8 cellular contexts compared by ENCODE assay signal in genomic region chr1:155171836-155172731, GRCh38. TPM values are rescaled to one million over a fixed set of nuclear protein-coding genes. Genes with fewer than 3 reads are reported as not detected.
DNase-seq lines count a peak whose midpoint lies in the region; ATAC-seq and TF ChIP-seq lines count a peak whose summit lies in the region.

No MANE protein-coding gene starts in this region.

- H3K4me3 ChIP-seq in foreskin fibroblast (ENCODE audit: low read depth in 1 of 2, low read length in 2 of 2) (peak overlapping the region; percentile 91 to 99), gastrocnemius medialis (peak overlapping the region; percentile 82 to 99 (median 91))

- peaks cover 15 to 21% (median 18%) of the 10 kb centered on the region in 3 donors for H3K27me3 ChIP-seq in gastrocnemius medialis

- H3K4me1 ChIP-seq in gastrocnemius medialis = peaks cover 22% of the 10 kb centered on the region in 2 donors

- peak overlapping the region; percentile 98 for H3K27ac Mint-ChIP-seq in T-helper 2 cell treated with Interferon-gamma antibody and Interleukin-4, amounts not matched to agents 5 μg/mL and 100 μg/mL, for 36 hours

- H3K9me3 Mint-ChIP-seq in T-helper 2 cell treated with Interferon-gamma antibody and Interleukin-4, amounts not matched to agents 5 μg/mL and 100 μg/mL, for 36 hours = no peaks in the 10 kb centered on the region

- intact Hi-C loops in gastrocnemius medialis (cut with DNase I; ENCODE audit: low total_unique reads) (loop anchor here (2.0 to 5.0 kb wide), 3 partner anchors 21 to 55 kb away; partner anchors contain the start of gene SLC50A1), posterior cingulate gyrus (cut with DNase I) (no loop called here)

- ATAC-seq in gastrocnemius medialis (peak in 1 of 2 donors; percentile 2), HG03521 (IDR thresholded peaks at IDR 0.05; ENCODE audit: unreplicated experiment) (no peak)

- H3K4me3 Mint-ChIP-seq in T-helper 2 cell treated with Interferon-gamma antibody and Interleukin-4, amounts not matched to agents 5 μg/mL and 100 μg/mL, for 36 hours = peak overlapping the region; percentile 95

- H3K27me3 Mint-ChIP-seq in T-helper 2 cell treated with Interferon-gamma antibody and Interleukin-4, amounts not matched to agents 5 μg/mL and 100 μg/mL, for 36 hours (ENCODE audit: low read depth) = no peaks in the 10 kb centered on the region

- peaks cover 44% of the 10 kb centered on the region for H3K36me3 Mint-ChIP-seq in T-helper 2 cell treated with Interferon-gamma antibody and Interleukin-4, amounts not matched to agents 5 μg/mL and 100 μg/mL, for 36 hours (ENCODE audit: low read depth)

- in situ Hi-C loops in gastrocnemius medialis (cut with MboI; ENCODE audit: low sequenced_read_pairs in 4 of 4) = no loop called here

- no peaks in the 10 kb centered on the region for H3K9me3 ChIP-seq in gastrocnemius medialis

- no peak for TF ChIP-seq POLR2A in gastrocnemius medialis (IDR thresholded peaks at IDR 0.05)

- TF ChIP-seq CTCF in foreskin fibroblast (IDR thresholded peaks at IDR 0.05; ENCODE audit: low read depth, low read length) = no peak
- TF ChIP-seq CTCF in gastrocnemius medialis (IDR thresholded peaks at IDR 0.05 in 4 of 5, conservative IDR thresholded peaks at IDR 0.05 in 1 of 5) = no peak

- peaks cover 0 to 23% of the 10 kb centered on the region in 2 donors for H3K36me3 ChIP-seq in gastrocnemius medialis

- peaks cover 59% of the 10 kb centered on the region for H3K4me1 Mint-ChIP-seq in T-helper 2 cell treated with Interferon-gamma antibody and Interleukin-4, amounts not matched to agents 5 μg/mL and 100 μg/mL, for 36 hours (ENCODE audit: low read depth)

- H3K27ac ChIP-seq in gastrocnemius medialis = peak overlapping the region; percentile 91 to 97 (median 96)

- DNase-seq in stimulated activated CD4-positive, alpha-beta T cell treated with anti-CD3 and anti-CD28 coated beads, Interleukin-4, amount 100 ng/mL, for 24 hours = peak; percentile 48
- no peak for DNase-seq in stimulated activated CD4-positive, alpha-beta T cell treated with anti-CD3 and anti-CD28 coated beads, Interleukin-4, amount 100 ng/mL, for 4 hours
- DNase-seq in T-helper 2 cell treated with Interferon-gamma antibody and Interleukin-4, amounts not matched to agents 5 μg/mL and 100 μg/mL, for 36 hours (ENCODE audit: low spot score) = no peak
- no peak for DNase-seq in foreskin fibroblast
- DNase-seq in gastrocnemius medialis = no peak
- no peak for DNase-seq in posterior cingulate gyrus
- DNase-seq in NCI-H524 (lab: John Stamatoyannopoulos, UW) = no peak

RNA-seq across cellular contexts. Expression of gene KRTCAP2, which starts 1.0 kb away (rescaled TPM):
- 100 to 1,000 TPM in 1 of 4 donors, 10 to 100 TPM in 3; 59.6 to 102 (median 91.6) TPM for total RNA-seq in gastrocnemius medialis

RNA-seq across cellular contexts. Expression of gene TRIM46, which starts 1.6 kb away (rescaled TPM):
- total RNA-seq in gastrocnemius medialis = not detected

RNA-seq across cellular contexts. Expression of gene DPM3, which starts 31.8 kb away (rescaled TPM):
- total RNA-seq in gastrocnemius medialis = 10 to 100 TPM in 3 of 4 donors, 1 to 10 TPM in 1; 7.3 to 69.5 (median 57.9) TPM

RNA-seq across cellular contexts. Expression of gene THBS3, which starts 35.6 kb away (rescaled TPM):
- total RNA-seq in gastrocnemius medialis = 1 to 10 TPM; 1.5 to 4.6 (median 3.3) TPM

RNA-seq across cellular contexts. Expression of gene MTX1, which starts 36.4 kb away (rescaled TPM):
- total RNA-seq in gastrocnemius medialis = 10 to 100 TPM; 14.4 to 26.9 (median 24.6) TPM
